ENCODE assay signal across 20 cellular contexts in genomic region chr18:6948656-6949055, GRCh38.
"Had no signal": no experiment of that assay in that cellular context is flagged by ENCODE, and none has a peak within 500 bp of the region (broad histone marks: within the 10 kb centered on the region; RNA-seq: fewer than 3 reads in every experiment).

No MANE protein-coding gene starts in this region.

- H3K27me3 Mint-ChIP-seq: activated B cell treated with CpG ODN at 0.5 μM for 24 hours; activated CD4-positive, alpha-beta memory T cell treated with anti-CD3 and anti-CD28 coated beads for 36 hours; activated CD4-positive, alpha-beta T cell treated with anti-CD3 and anti-CD28 coated beads, Interleukin-2, amount 10 ng/mL, durations not matched to agents 7 days and 5 days; activated naive CD4-positive, alpha-beta T cell treated with anti-CD3 and anti-CD28 coated beads, Interleukin-2, amount 10 ng/mL, durations not matched to agents 7 days and 5 days; activated naive CD8-positive, alpha-beta T cell treated with anti-CD3 and anti-CD28 coated beads for 36 hours had no signal

- H3K4me3 Mint-ChIP-seq: activated B cell treated with CpG ODN at 0.5 μM for 24 hours; activated CD4-positive, alpha-beta memory T cell treated with anti-CD3 and anti-CD28 coated beads for 36 hours; activated CD4-positive, alpha-beta T cell treated with anti-CD3 and anti-CD28 coated beads, Interleukin-2, amount 10 ng/mL, durations not matched to agents 7 days and 5 days; activated naive CD4-positive, alpha-beta T cell treated with anti-CD3 and anti-CD28 coated beads, Interleukin-2, amount 10 ng/mL, durations not matched to agents 7 days and 5 days; activated naive CD8-positive, alpha-beta T cell treated with anti-CD3 and anti-CD28 coated beads for 36 hours; activated T-cell treated with anti-CD3 and anti-CD28 coated beads, Interleukin-2, amount 50 U/mL, for 4 hours had no signal

- DNase-seq: activated B cell treated with CpG ODN at 0.5 μM for 24 hours; activated CD4-positive, alpha-beta memory T cell treated with anti-CD3 and anti-CD28 coated beads for 36 hours; activated CD4-positive, alpha-beta T cell treated with anti-CD3 and anti-CD28 coated beads for 1 hour; activated CD4-positive, alpha-beta T cell treated with anti-CD3 and anti-CD28 coated beads, Interleukin-2, amount 10 ng/mL, durations not matched to agents 7 days and 5 days; activated CD8-positive, alpha-beta memory T cell treated with anti-CD3 and anti-CD28 coated beads for 24 hours; activated gamma-delta T cell; activated naive CD4-positive, alpha-beta T cell treated with anti-CD3 and anti-CD28 coated beads, Interleukin-2, amount 10 ng/mL, durations not matched to agents 7 days and 5 days; activated naive CD8-positive, alpha-beta T cell treated with anti-CD3 and anti-CD28 coated beads for 36 hours; activated T-cell treated with anti-CD3 and anti-CD28 coated beads, Interleukin-2, amount 50 U/mL, for 4 hours; caudate nucleus; Kasumi-1; KBM-7; NCI-H1417; NCI-H1930; NCI-H2171; NCI-H2227 treated with DMSO at 0.1 percent for 48 hours; NCI-H524; SIG-M5; T-helper 2 cell; T1000 had no signal

- H3K4me1 Mint-ChIP-seq: activated B cell treated with CpG ODN at 0.5 μM for 24 hours; activated CD4-positive, alpha-beta T cell treated with anti-CD3 and anti-CD28 coated beads, Interleukin-2, amount 10 ng/mL, durations not matched to agents 7 days and 5 days; activated naive CD4-positive, alpha-beta T cell treated with anti-CD3 and anti-CD28 coated beads, Interleukin-2, amount 10 ng/mL, durations not matched to agents 7 days and 5 days; activated naive CD8-positive, alpha-beta T cell treated with anti-CD3 and anti-CD28 coated beads for 36 hours had no signal

- H3K9me3 Mint-ChIP-seq: activated B cell treated with CpG ODN at 0.5 μM for 24 hours had no signal

- ATAC-seq: activated T-cell treated with anti-CD3 and anti-CD28 coated beads, Interleukin-2, amount 50 U/mL, for 4 hours had no signal

- H3K36me3 Mint-ChIP-seq: activated CD4-positive, alpha-beta memory T cell treated with anti-CD3 and anti-CD28 coated beads for 36 hours; activated naive CD4-positive, alpha-beta T cell treated with anti-CD3 and anti-CD28 coated beads, Interleukin-2, amount 10 ng/mL, durations not matched to agents 7 days and 5 days; activated naive CD8-positive, alpha-beta T cell treated with anti-CD3 and anti-CD28 coated beads for 36 hours had no signal

- H3K27ac Mint-ChIP-seq: activated B cell treated with CpG ODN at 0.5 μM for 24 hours; activated CD4-positive, alpha-beta memory T cell treated with anti-CD3 and anti-CD28 coated beads for 36 hours; activated CD4-positive, alpha-beta T cell treated with anti-CD3 and anti-CD28 coated beads, Interleukin-2, amount 10 ng/mL, durations not matched to agents 7 days and 5 days; activated naive CD4-positive, alpha-beta T cell treated with anti-CD3 and anti-CD28 coated beads, Interleukin-2, amount 10 ng/mL, durations not matched to agents 7 days and 5 days; activated naive CD8-positive, alpha-beta T cell treated with anti-CD3 and anti-CD28 coated beads for 36 hours had no signal
